Comparison of ENCODE assay signal across 18 cellular contexts in the genomic region with DNA sequence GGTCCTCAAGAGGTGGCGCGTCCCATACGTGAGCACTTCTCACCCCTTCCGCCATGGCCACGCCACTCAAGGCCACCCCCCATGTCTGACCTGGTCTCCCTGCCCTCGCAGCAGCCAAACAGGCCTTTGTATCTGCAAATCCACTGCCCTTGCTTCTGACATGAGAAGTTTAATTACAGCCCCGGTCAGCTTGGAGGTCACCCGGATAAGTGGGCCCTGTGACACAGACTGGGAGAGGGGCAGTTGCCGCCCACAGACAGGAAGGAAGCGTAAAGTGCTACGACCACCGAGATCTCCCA.
"Had no signal": no experiment of that assay in that cellular context is flagged by ENCODE, and none has a peak within 500 bp of the region (broad histone marks: within the 10 kb centered on the region; RNA-seq: fewer than 3 reads in every experiment).

No MANE protein-coding gene starts in this region.

- H3K27ac Mint-ChIP-seq: activated CD4-positive, alpha-beta memory T cell treated with anti-CD3 and anti-CD28 coated beads, Interleukin-2, amount 10 ng/mL, durations not matched to agents 7 days and 5 days; activated CD8-positive, alpha-beta memory T cell treated with anti-CD3 and anti-CD28 coated beads, Interleukin-2, amount 10 ng/mL, durations not matched to agents 7 days and 5 days; natural killer cell; T-helper 2 cell treated with Interferon-gamma antibody and Interleukin-4, amounts not matched to agents 5 μg/mL and 100 μg/mL, for 36 hours had no signal

- H3K27me3 Mint-ChIP-seq: activated CD4-positive, alpha-beta memory T cell treated with anti-CD3 and anti-CD28 coated beads, Interleukin-2, amount 10 ng/mL, durations not matched to agents 7 days and 5 days; activated CD8-positive, alpha-beta memory T cell treated with anti-CD3 and anti-CD28 coated beads, Interleukin-2, amount 10 ng/mL, durations not matched to agents 7 days and 5 days had no signal

- H3K27me3 ChIP-seq: body of pancreas had no signal

- DNase-seq: activated CD4-positive, alpha-beta memory T cell treated with anti-CD3 and anti-CD28 coated beads, Interleukin-2, amount 10 ng/mL, durations not matched to agents 7 days and 5 days; activated CD4-positive, alpha-beta T cell treated with anti-CD3 and anti-CD28 coated beads for 48 hours; activated CD4-positive, CD25-positive, alpha-beta regulatory T cell; activated CD8-positive, alpha-beta memory T cell treated with anti-CD3 and anti-CD28 coated beads, Interleukin-2, amount 10 ng/mL, durations not matched to agents 7 days and 5 days; body of pancreas; central memory CD4-positive, alpha-beta T cell; mesendoderm; natural killer cell; nucleus accumbens; retina; stimulated activated CD4-positive, alpha-beta T cell treated with anti-CD3 and anti-CD28 coated beads, Interleukin-2, amount 100 ng/mL, for 24 hours; stimulated activated naive CD4-positive, alpha-beta T cell treated with Interleukin-2 at 50 U/mL for 16 hours had no signal

- H3K4me3 ChIP-seq: body of pancreas, tibial artery had no signal

- H3K36me3 ChIP-seq: tibial artery had no signal

- H3K4me1 Mint-ChIP-seq: activated CD4-positive, alpha-beta memory T cell treated with anti-CD3 and anti-CD28 coated beads, Interleukin-2, amount 10 ng/mL, durations not matched to agents 7 days and 5 days; activated CD8-positive, alpha-beta memory T cell treated with anti-CD3 and anti-CD28 coated beads, Interleukin-2, amount 10 ng/mL, durations not matched to agents 7 days and 5 days; natural killer cell had no signal

- H3K4me3 Mint-ChIP-seq: activated CD4-positive, alpha-beta memory T cell treated with anti-CD3 and anti-CD28 coated beads, Interleukin-2, amount 10 ng/mL, durations not matched to agents 7 days and 5 days; activated CD8-positive, alpha-beta memory T cell treated with anti-CD3 and anti-CD28 coated beads, Interleukin-2, amount 10 ng/mL, durations not matched to agents 7 days and 5 days; natural killer cell; T-helper 2 cell treated with Interferon-gamma antibody and Interleukin-4, amounts not matched to agents 5 μg/mL and 100 μg/mL, for 36 hours had no signal

- H3K9me3 Mint-ChIP-seq: activated CD4-positive, alpha-beta memory T cell treated with anti-CD3 and anti-CD28 coated beads, Interleukin-2, amount 10 ng/mL, durations not matched to agents 7 days and 5 days; natural killer cell; T-helper 2 cell treated with Interferon-gamma antibody and Interleukin-4, amounts not matched to agents 5 μg/mL and 100 μg/mL, for 36 hours had no signal

- H3K4me1 ChIP-seq: body of pancreas, tibial artery had no signal

- ATAC-seq: activated CD8-positive, alpha-beta memory T cell treated with anti-CD3 and anti-CD28 coated beads, Interleukin-2, amount 10 ng/mL, durations not matched to agents 7 days and 5 days; body of pancreas; natural killer cell had no signal

- H3K36me3 Mint-ChIP-seq: activated CD8-positive, alpha-beta memory T cell treated with anti-CD3 and anti-CD28 coated beads, Interleukin-2, amount 10 ng/mL, durations not matched to agents 7 days and 5 days; natural killer cell had no signal

- H3K9me3 ChIP-seq: body of pancreas, tibial artery had no signal

- FAIRE-seq: colon, endometrium, frontal cortex, urothelium cell line had no signal

- H3K27ac ChIP-seq: body of pancreas, tibial artery had no signal
